Comparison of ENCODE assay signal across 8 cellular contexts in genomic region chr5:170491479-170491878, GRCh38. TPM values are rescaled to one million over a fixed set of nuclear protein-coding genes. Genes with fewer than 3 reads are reported as not detected.
DNase-seq lines count a peak whose midpoint lies in the region; ATAC-seq and TF ChIP-seq lines count a peak whose summit lies in the region.

No MANE protein-coding gene starts in this region.

- H3K36me3 ChIP-seq in PC-9 (ENCODE audit: low read depth) (no peaks in the 10 kb centered on the region), WERI-Rb-1 (no peaks in the 10 kb centered on the region)

- peak overlapping the region; percentile 37 for H3K4me2 ChIP-seq in PC-9

- peaks cover 18% of the 10 kb centered on the region for H3K4me1 ChIP-seq in PC-9 (replicated peaks; ENCODE audit: insufficient read depth)

- H3K27ac ChIP-seq in PC-9 (peak overlapping the region; percentile 33; the same call in 1 of the 2 replicates), WERI-Rb-1 (no peak overlapping the region)

- H2AFZ ChIP-seq in PC-9 = no peak overlapping the region

- H3F3A ChIP-seq in PC-9 (ENCODE audit: insufficient read depth, low read depth) = peaks cover 7% of the 10 kb centered on the region; the same call in 1 of the 2 replicates

- no peaks in the 10 kb centered on the region for H3K9me2 ChIP-seq in PC-9 (ENCODE audit: insufficient read depth)

- no peaks in the 10 kb centered on the region for H4K20me1 ChIP-seq in PC-9 (ENCODE audit: insufficient read depth)

- no peak for ATAC-seq in HG02884 (IDR thresholded peaks at IDR 0.05; ENCODE audit: unreplicated experiment)

- POLR2A ChIA-PET in PC-9 (lab: Charles Lee; ENCODE audit: unreplicated experiment) = no interaction called here

- CTCF ChIA-PET in PC-9 (lab: Charles Lee) = no interaction called here

- no peak for TF ChIP-seq CTCF in PC-9 (conservative IDR thresholded peaks at IDR 0.05)
- no peak for TF ChIP-seq CTCF in epithelial cell of proximal tubule (conservative IDR thresholded peaks at IDR 0.05; ENCODE audit: low read depth, low read length)
- no peak for TF ChIP-seq CTCF in WERI-Rb-1 (IDR thresholded peaks at IDR 0.05; ENCODE audit: low read depth, low read length)

- DNase-seq in COLO829 (ENCODE audit: low spot score) = peak; percentile 90
- peak in 1 of 2 experiments; percentile 91 for DNase-seq in PC-9
- DNase-seq in epithelial cell of proximal tubule (ENCODE audit: low read depth) = peak; percentile 76
- peak; percentile 74 for DNase-seq in non-pigmented ciliary epithelial cell (ENCODE audit: low read depth)
- no peak for DNase-seq in activated CD4-positive, alpha-beta T cell treated with anti-CD3 and anti-CD28 coated beads for 4 hours
- DNase-seq in WERI-Rb-1 = no peak
- no peak for DNase-seq in NCI-H2081 treated with DMSO at 0.1 percent for 48 hours (lab: John Stamatoyannopoulos, UW)

- no TSS peak for BruUV-seq in PC-9 (replicated peaks; lab: Mats Ljungman, UMichigan)

- H3K27me3 ChIP-seq in PC-9 (ENCODE audit: insufficient read depth, low read depth) (peaks cover 9% of the 10 kb centered on the region; the same call in 1 of the 2 replicates), WERI-Rb-1 (ENCODE audit: insufficient read depth, low read depth, severe bottlenecking) (peaks cover 76% of the 10 kb centered on the region)

- H3K9me3 ChIP-seq in PC-9 (ENCODE audit: insufficient read depth, low read depth) = no peaks in the 10 kb centered on the region
- no peaks in the 10 kb centered on the region for H3K9me3 ChIP-seq in WERI-Rb-1 (ENCODE audit: severe bottlenecking)

- H3K4me3 ChIP-seq in PC-9 (no peak overlapping the region), epithelial cell of proximal tubule (ENCODE audit: low read depth, low read length) (no peak overlapping the region), WERI-Rb-1 (ENCODE audit: low read depth, low read length) (no peak overlapping the region)

- H3K79me2 ChIP-seq in PC-9 (ENCODE audit: low read depth) = no peaks in the 10 kb centered on the region

- intact Hi-C loops in PC-9 (cut with micrococcal nuclease; ENCODE audit: unreplicated experiment) = no loop called here

RNA-seq across cellular contexts. Expression of gene KCNIP1, which starts 12.3 kb away (rescaled TPM):
- total RNA-seq in PC-9 (2021) (not detected in 2 replicates), epithelial cell of proximal tubule (2.0 and 3.3 TPM in 2 replicates)

Comparison
In these comparisons a context has a peak if more than half of its experiments do, and no peak if none do; other contexts are left out.
1. DNase-seq: peak in COLO829 (single experiment), epithelial cell of proximal tubule (single experiment) and non-pigmented ciliary epithelial cell (single experiment); none in activated CD4-positive, alpha-beta T cell treated with anti-CD3 and anti-CD28 coated beads for 4 hours (0 of 2), WERI-Rb-1 (single experiment) and NCI-H2081 treated with DMSO at 0.1 percent for 48 hours (single experiment).